ENCODE assay signal across 22 cellular contexts in genomic region chr2:137913169-137913568, GRCh38. TPM values are rescaled to one million over a fixed set of nuclear protein-coding genes. Genes with fewer than 3 reads are reported as not detected.
DNase-seq lines count a peak whose midpoint lies in the region; ATAC-seq lines count a peak whose summit lies in the region.
"Had no signal": no experiment of that assay in that cellular context is flagged by ENCODE, and none has a peak within 500 bp of the region (broad histone marks: within the 10 kb centered on the region; RNA-seq: fewer than 3 reads in every experiment).

No MANE protein-coding gene starts in this region.

- no peaks in the 10 kb centered on the region for H3K9me3 Mint-ChIP-seq in activated CD4-positive, alpha-beta memory T cell treated with anti-CD3 and anti-CD28 coated beads for 36 hours
- H3K9me3 Mint-ChIP-seq: CD4-positive, alpha-beta T cell; CD8-positive, alpha-beta T cell had no signal

- no peak overlapping the region for H4K12ac ChIP-seq in trophoblast cell (ENCODE audit: low read depth, low read length)

- H3K27ac Mint-ChIP-seq in activated CD4-positive, alpha-beta memory T cell treated with anti-CD3 and anti-CD28 coated beads for 36 hours: no peak overlapping the region
- H3K27ac Mint-ChIP-seq: B cell; CD4-positive, alpha-beta T cell; CD8-positive, alpha-beta T cell had no signal

- no peaks in the 10 kb centered on the region for H3K27me3 ChIP-seq in trophoblast cell (ENCODE audit: insufficient read depth, low read length)
- H3K27me3 ChIP-seq: BLaER1 treated with 17β-estradiol and CSF1 and Interleukin-3, amounts not matched to agents 10 nM and 100 nM had no signal

- intact Hi-C loops in activated CD4-positive, alpha-beta memory T cell treated with anti-CD3 and anti-CD28 coated beads for 36 hours (cut with micrococcal nuclease): no loop called here

- no peak overlapping the region for H3K4me3 ChIP-seq in trophoblast cell (ENCODE audit: low read depth, low read length)
- H3K4me3 ChIP-seq: A549; BLaER1 treated with 17β-estradiol and CSF1 and Interleukin-3, amounts not matched to agents 10 nM and 100 nM; GM12878 had no signal

- H3K27ac ChIP-seq in trophoblast cell (ENCODE audit: low read depth, low read length): no peak overlapping the region
- H3K27ac ChIP-seq: 22Rv1; A549; BLaER1 treated with 17β-estradiol and CSF1 and Interleukin-3, amounts not matched to agents 10 nM and 100 nM; C4-2B had no signal

- ATAC-seq in left lobe of liver: peak; percentile 49
- no peak for ATAC-seq in GM18868 (IDR thresholded peaks at IDR 0.05; ENCODE audit: unreplicated experiment)
- ATAC-seq: A549; CD8-positive, alpha-beta T cell had no signal

- peak overlapping the region; percentile 46 for H3K4ac ChIP-seq in trophoblast cell (ENCODE audit: low read depth, low read length)

- H3K79me2 ChIP-seq in trophoblast cell (ENCODE audit: control insufficient read depth, insufficient read depth, low read length, poor library complexity): no peaks in the 10 kb centered on the region

- no peaks in the 10 kb centered on the region for H3K9me3 ChIP-seq in trophoblast cell (ENCODE audit: insufficient read depth, low read depth, low read length)
- H3K9me3 ChIP-seq: A549; BLaER1 treated with 17β-estradiol and CSF1 and Interleukin-3, amounts not matched to agents 10 nM and 100 nM had no signal

- H2AK5ac ChIP-seq in trophoblast cell (ENCODE audit: low read length): peak overlapping the region; percentile 53

- peak overlapping the region; percentile 96 for H2BK12ac ChIP-seq in trophoblast cell (ENCODE audit: low read length)

- H3K79me1 ChIP-seq in trophoblast cell (ENCODE audit: low read length): peaks cover 11% of the 10 kb centered on the region

- no CpG with 5 or more reads among the region's 4 CpGs for WGBS in trophoblast cell (ENCODE audit: extremely low coverage, insufficient coverage, insufficient read length)

- H3K9ac ChIP-seq in trophoblast cell (ENCODE audit: low read length): no peak overlapping the region
- H3K9ac ChIP-seq: BLaER1 treated with 17β-estradiol and CSF1 and Interleukin-3, amounts not matched to agents 10 nM and 100 nM had no signal

- DNase-seq in LHCN-M2 (ENCODE audit: low read depth) (peak; percentile 40), left lobe of liver (ENCODE audit: low spot score) (no peak), trophoblast cell (peak in 1 of 2 donors; percentile 14), HPDE6-E6E7 (ENCODE audit: extremely low spot score) (no peak)
- no peak for DNase-seq in activated CD4-positive, alpha-beta memory T cell treated with anti-CD3 and anti-CD28 coated beads for 36 hours
- DNase-seq: AML-193; CD4-positive, alpha-beta T cell; CD8-positive, alpha-beta T cell; DMS153; DMS53; DMS79; DND-41; EL; GDM1 had no signal

- no peaks in the 10 kb centered on the region for H3K4me1 ChIP-seq in trophoblast cell (ENCODE audit: control insufficient read depth in 1 of 2, insufficient read depth in 2 of 2, low read length in 2 of 2)

- no peak overlapping the region for H2AFZ ChIP-seq in trophoblast cell (ENCODE audit: insufficient read depth, low read length, poor library complexity)

- peaks cover 6% of the 10 kb centered on the region for H3K27me3 Mint-ChIP-seq in activated CD4-positive, alpha-beta memory T cell treated with anti-CD3 and anti-CD28 coated beads for 36 hours

- no peaks in the 10 kb centered on the region for H3K36me3 Mint-ChIP-seq in activated CD4-positive, alpha-beta memory T cell treated with anti-CD3 and anti-CD28 coated beads for 36 hours
- H3K36me3 Mint-ChIP-seq: CD8-positive, alpha-beta T cell had no signal

- H4K8ac ChIP-seq in trophoblast cell (ENCODE audit: low read depth, low read length): peak overlapping the region; percentile 54

- peak overlapping the region; percentile 82 for H4K91ac ChIP-seq in trophoblast cell (ENCODE audit: low read depth, low read length)

- H3K4me2 ChIP-seq in trophoblast cell (ENCODE audit: low read length): no peak overlapping the region
- H3K4me2 ChIP-seq: A549 had no signal

- CTCF ChIA-PET in activated CD4-positive, alpha-beta memory T cell treated with anti-CD3 and anti-CD28 coated beads for 36 hours (lab: Charles Lee): interaction anchor here (1.1 to 1.8 kb wide), 2 partner anchors 874 to 914 kb away, joined by 3 to 5 read pairs; no protein-coding TSS in a partner anchor

- POLR2A ChIA-PET in activated CD4-positive, alpha-beta memory T cell treated with anti-CD3 and anti-CD28 coated beads for 36 hours (lab: Charles Lee): no interaction called here

- no peak overlapping the region for H3K18ac ChIP-seq in trophoblast cell (ENCODE audit: low read length)

- no peaks in the 10 kb centered on the region for H3K36me3 ChIP-seq in trophoblast cell (ENCODE audit: control insufficient read depth in 1 of 2, insufficient read depth in 2 of 2, low read length in 2 of 2)
- H3K36me3 ChIP-seq: BLaER1 treated with 17β-estradiol and CSF1 and Interleukin-3, amounts not matched to agents 10 nM and 100 nM had no signal

- no peak overlapping the region for H3K23ac ChIP-seq in trophoblast cell (ENCODE audit: low read length)

- peak overlapping the region; percentile 90 for H2BK120ac ChIP-seq in trophoblast cell (ENCODE audit: insufficient read depth, low read length, poor library complexity)

- peak overlapping the region; percentile 70 for H3K14ac ChIP-seq in trophoblast cell (ENCODE audit: low read length)

- peak overlapping the region; percentile 19 for H2BK5ac ChIP-seq in trophoblast cell (ENCODE audit: low read depth, low read length, poor library complexity)

- H3K4me3 Mint-ChIP-seq in activated CD4-positive, alpha-beta memory T cell treated with anti-CD3 and anti-CD28 coated beads for 36 hours: no peak overlapping the region
- H3K4me3 Mint-ChIP-seq: B cell; CD4-positive, alpha-beta T cell; CD8-positive, alpha-beta T cell had no signal

- H3K4me1 Mint-ChIP-seq in activated CD4-positive, alpha-beta memory T cell treated with anti-CD3 and anti-CD28 coated beads for 36 hours (ENCODE audit: low read depth): no peaks in the 10 kb centered on the region
- H3K4me1 Mint-ChIP-seq: B cell had no signal

RNA-seq across cellular contexts. Expression of gene HNMT, which starts 51.1 kb away (rescaled TPM):
- 45.6 and 55.7 TPM in 2 replicates for total RNA-seq in LHCN-M2 (2014; rRNA removed)
- 28.6 TPM for polyA plus RNA-seq in LHCN-M2 (2012)
- 46.2 TPM for total RNA-seq in left lobe of liver
- 43.2 and 52.0 TPM in 2 replicates for polyA plus RNA-seq in trophoblast cell (2013)
- not detected for total RNA-seq in activated CD4-positive, alpha-beta memory T cell treated with anti-CD3 and anti-CD28 coated beads for 36 hours
- total RNA-seq: B cell; CD8-positive, alpha-beta T cell; G401; GM12878 had no signal
- polyA plus RNA-seq: GM12878 had no signal

Comparison
In these comparisons a context has a peak if more than half of its experiments do, and no peak if none do; other contexts are left out.
1. RNA of gene HNMT, which starts 51.1 kb away (total RNA-seq): 46.2 TPM in left lobe of liver (single experiment) and 45.6 to 55.7 TPM in LHCN-M2; not detected in activated CD4-positive, alpha-beta memory T cell treated with anti-CD3 and anti-CD28 coated beads for 36 hours; every median in the first group is over 10 times any median in the second.